In genomic region chr11:57530596-57531507, GRCh38 we compare ENCODE assay signal across 8 cellular contexts. TPM values are rescaled to one million over a fixed set of nuclear protein-coding genes. Genes with fewer than 3 reads are reported as not detected.
DNase-seq lines count a peak whose midpoint lies in the region; ATAC-seq lines count a peak whose summit lies in the region.

Gene TIMM10, minus strand, starts transcription at chr11:57530754. Its CDS starts 565 bp downstream, at chr11:57530189.

- peak; percentile 96 for ATAC-seq in GM21360 (IDR thresholded peaks at IDR 0.05; ENCODE audit: unreplicated experiment)

- no peaks in the 10 kb centered on the region for H3K36me3 ChIP-seq in effector memory CD4-positive, alpha-beta T cell (ENCODE audit: control insufficient read depth, insufficient read depth, low read length)

- H3K27me3 ChIP-seq in effector memory CD4-positive, alpha-beta T cell (replicated peaks; ENCODE audit: control insufficient read depth, insufficient read depth, low read length, poor library complexity, severe bottlenecking) = no peaks in the 10 kb centered on the region

- peak within 1 kb of the TSS; percentile 56 for H3K4me3 ChIP-seq in effector memory CD4-positive, alpha-beta T cell (ENCODE audit: insufficient read depth, low read depth, low read length, poor library complexity, severe bottlenecking)

- DNase-seq in COLO668 (lab: John Stamatoyannopoulos, UW; ENCODE audit: unreplicated experiment) = peak; percentile 95
- peak; percentile 99 for DNase-seq in HT1080 (ENCODE audit: low read depth)
- DNase-seq in NOMO-1 treated with DMSO at 0.1 percent for 48 hours (lab: John Stamatoyannopoulos, UW; ENCODE audit: unreplicated experiment) = peak; percentile 99
- DNase-seq in activated CD8-positive, alpha-beta memory T cell treated with anti-CD3 and anti-CD28 coated beads for 4 hours (ENCODE audit: low read depth in 2 of 2) = peak; percentile 82 to 92
- DNase-seq in effector memory CD4-positive, alpha-beta T cell = peak; percentile 91 to 92 (median 92)
- peak; percentile 96 to 97 for DNase-seq in lung microvascular endothelial cell (ENCODE audit: low read depth in 2 of 2)
- peak; percentile 84 to 95 (median 86) for DNase-seq in stimulated activated CD4-positive, alpha-beta T cell treated with anti-CD3 and anti-CD28 coated beads, TNF-alpha, amount 100 ng/mL, for 48 hours (ENCODE audit: low read depth in 3 of 3)

- H3K27ac ChIP-seq in effector memory CD4-positive, alpha-beta T cell (ENCODE audit: insufficient read depth, low read length, poor library complexity, severe bottlenecking) = peak within 1 kb of the TSS; percentile 82

- peaks cover 14% of the 10 kb centered on the region for H3K4me1 ChIP-seq in effector memory CD4-positive, alpha-beta T cell (ENCODE audit: control insufficient read depth, insufficient read depth, low read length, poor library complexity, severe bottlenecking)

- no peaks in the 10 kb centered on the region for H3K9me3 ChIP-seq in effector memory CD4-positive, alpha-beta T cell (ENCODE audit: control insufficient read depth, low read length)

RNA-seq across cellular contexts. Expression of gene TIMM10, which starts in this region (rescaled TPM):
- 115 and 191 TPM in 2 replicates for total RNA-seq in HT1080 (2014; rRNA removed; shearing (Covaris generic))
- polyA plus RNA-seq in HT1080 (2015; cell fraction: cytosol; rRNA removed) = 61.0 and 91.2 TPM in 2 replicates
- polyA plus RNA-seq in HT1080 (2015; cell fraction: nucleus; rRNA removed) = 23.0 and 26.8 TPM in 2 replicates
- 42.5 and 55.8 TPM in 2 replicates for total RNA-seq in lung microvascular endothelial cell

Comparison
In these comparisons a context has a peak if more than half of its experiments do, and no peak if none do; other contexts are left out.
1. Peak in every context shown above with its lines: DNase-seq, ATAC-seq, H3K4me3 ChIP-seq and H3K27ac ChIP-seq.